ENCODE assay signal across 2 cellular contexts in the genomic region with DNA sequence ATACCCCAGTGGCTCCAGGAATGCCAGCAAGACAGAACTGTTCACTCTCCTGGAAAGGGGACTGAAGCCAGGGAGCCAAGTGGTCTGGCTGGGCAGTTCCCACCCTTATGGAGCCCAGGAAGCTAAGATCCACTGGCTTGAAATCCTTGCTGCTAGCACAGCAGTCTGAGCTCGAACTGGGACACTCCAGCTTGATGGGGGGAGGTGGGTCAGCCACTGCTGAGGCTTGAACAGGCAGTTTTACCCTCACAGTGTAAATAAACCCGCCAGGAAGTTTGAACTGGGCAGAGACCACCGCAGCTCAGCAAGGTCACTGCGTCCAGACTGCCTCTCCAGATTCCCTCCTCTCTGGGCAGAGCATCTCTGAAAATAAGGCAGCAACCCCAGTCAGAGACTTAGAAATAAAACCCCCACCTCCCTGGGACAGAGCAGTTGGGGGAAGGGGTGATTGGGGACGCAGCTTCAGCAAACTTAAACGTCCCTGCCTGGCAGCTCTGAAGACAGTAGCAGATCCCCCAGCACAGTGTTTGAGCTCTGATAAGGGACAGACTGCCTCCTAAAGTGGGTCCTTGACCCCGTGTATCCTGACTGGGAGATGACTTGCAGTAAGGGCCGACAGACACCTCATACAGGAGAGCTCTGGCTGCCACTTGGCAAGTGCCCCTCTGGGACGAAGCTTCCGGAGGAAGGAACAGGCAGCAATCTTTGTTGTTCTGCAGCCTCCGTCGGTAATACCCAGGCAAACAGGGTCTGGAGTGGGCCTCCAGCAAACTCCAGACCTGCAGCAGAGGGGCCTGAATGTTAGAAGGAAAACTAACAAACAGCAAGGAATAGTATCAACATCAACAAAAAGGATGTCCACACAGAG.
TF ChIP-seq lines count a peak whose summit lies in the region.

No MANE protein-coding gene starts in this region.

TF ChIP-seq in HepG2, 621 proteins besides CTCF, POLR2A, EP300 and RAD21:
- TF ChIP-seq JUN (CRISPR knock-in tag; IDR thresholded peaks at IDR 0.05), result no peak
- TF ChIP-seq, protein P1, sequence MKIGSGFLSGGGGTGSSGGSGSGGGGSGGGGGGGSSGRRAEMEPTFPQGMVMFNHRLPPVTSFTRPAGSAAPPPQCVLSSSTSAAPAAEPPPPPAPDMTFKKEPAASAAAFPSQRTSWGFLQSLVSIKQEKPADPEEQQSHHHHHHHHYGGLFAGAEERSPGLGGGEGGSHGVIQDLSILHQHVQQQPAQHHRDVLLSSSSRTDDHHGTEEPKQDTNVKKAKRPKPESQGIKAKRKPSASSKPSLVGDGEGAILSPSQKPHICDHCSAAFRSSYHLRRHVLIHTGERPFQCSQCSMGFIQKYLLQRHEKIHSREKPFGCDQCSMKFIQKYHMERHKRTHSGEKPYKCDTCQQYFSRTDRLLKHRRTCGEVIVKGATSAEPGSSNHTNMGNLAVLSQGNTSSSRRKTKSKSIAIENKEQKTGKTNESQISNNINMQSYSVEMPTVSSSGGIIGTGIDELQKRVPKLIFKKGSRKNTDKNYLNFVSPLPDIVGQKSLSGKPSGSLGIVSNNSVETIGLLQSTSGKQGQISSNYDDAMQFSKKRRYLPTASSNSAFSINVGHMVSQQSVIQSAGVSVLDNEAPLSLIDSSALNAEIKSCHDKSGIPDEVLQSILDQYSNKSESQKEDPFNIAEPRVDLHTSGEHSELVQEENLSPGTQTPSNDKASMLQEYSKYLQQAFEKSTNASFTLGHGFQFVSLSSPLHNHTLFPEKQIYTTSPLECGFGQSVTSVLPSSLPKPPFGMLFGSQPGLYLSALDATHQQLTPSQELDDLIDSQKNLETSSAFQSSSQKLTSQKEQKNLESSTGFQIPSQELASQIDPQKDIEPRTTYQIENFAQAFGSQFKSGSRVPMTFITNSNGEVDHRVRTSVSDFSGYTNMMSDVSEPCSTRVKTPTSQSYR (CRISPR knock-in tag; IDR thresholded peaks at IDR 0.05; ENCODE audit: borderline replicate concordance), result peak; percentile 73; the same call in 1 of the 2 replicates
- TF ChIP-seq, protein P2, sequence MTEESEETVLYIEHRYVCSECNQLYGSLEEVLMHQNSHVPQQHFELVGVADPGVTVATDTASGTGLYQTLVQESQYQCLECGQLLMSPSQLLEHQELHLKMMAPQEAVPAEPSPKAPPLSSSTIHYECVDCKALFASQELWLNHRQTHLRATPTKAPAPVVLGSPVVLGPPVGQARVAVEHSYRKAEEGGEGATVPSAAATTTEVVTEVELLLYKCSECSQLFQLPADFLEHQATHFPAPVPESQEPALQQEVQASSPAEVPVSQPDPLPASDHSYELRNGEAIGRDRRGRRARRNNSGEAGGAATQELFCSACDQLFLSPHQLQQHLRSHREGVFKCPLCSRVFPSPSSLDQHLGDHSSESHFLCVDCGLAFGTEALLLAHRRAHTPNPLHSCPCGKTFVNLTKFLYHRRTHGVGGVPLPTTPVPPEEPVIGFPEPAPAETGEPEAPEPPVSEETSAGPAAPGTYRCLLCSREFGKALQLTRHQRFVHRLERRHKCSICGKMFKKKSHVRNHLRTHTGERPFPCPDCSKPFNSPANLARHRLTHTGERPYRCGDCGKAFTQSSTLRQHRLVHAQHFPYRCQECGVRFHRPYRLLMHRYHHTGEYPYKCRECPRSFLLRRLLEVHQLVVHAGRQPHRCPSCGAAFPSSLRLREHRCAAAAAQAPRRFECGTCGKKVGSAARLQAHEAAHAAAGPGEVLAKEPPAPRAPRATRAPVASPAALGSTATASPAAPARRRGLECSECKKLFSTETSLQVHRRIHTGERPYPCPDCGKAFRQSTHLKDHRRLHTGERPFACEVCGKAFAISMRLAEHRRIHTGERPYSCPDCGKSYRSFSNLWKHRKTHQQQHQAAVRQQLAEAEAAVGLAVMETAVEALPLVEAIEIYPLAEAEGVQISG (CRISPR knock-in tag; IDR thresholded peaks at IDR 0.05), result 0 out of 2 replicates have a peak, but pooled peaks have one; percentile 6
- no peak for TF ChIP-seq SETDB1 (CRISPR knock-in tag; IDR thresholded peaks at IDR 0.05; ENCODE audit: borderline replicate concordance)
- TF ChIP-seq ZBTB7B (CRISPR knock-in tag; IDR thresholded peaks at IDR 0.05), result 0 out of 2 replicates have a peak, but pooled peaks have one; percentile 26
- no peak for TF ChIP-seq CC2D1A (CRISPR knock-in tag; IDR thresholded peaks at IDR 0.05)

TF ChIP-seq in K562, 482 proteins besides CTCF, POLR2A, EP300 and RAD21:
- peak; percentile 22; the same call in 1 of the 2 replicates for TF ChIP-seq TCF3 (CRISPR knock-in tag; IDR thresholded peaks at IDR 0.05)
- TF ChIP-seq, protein P3, sequence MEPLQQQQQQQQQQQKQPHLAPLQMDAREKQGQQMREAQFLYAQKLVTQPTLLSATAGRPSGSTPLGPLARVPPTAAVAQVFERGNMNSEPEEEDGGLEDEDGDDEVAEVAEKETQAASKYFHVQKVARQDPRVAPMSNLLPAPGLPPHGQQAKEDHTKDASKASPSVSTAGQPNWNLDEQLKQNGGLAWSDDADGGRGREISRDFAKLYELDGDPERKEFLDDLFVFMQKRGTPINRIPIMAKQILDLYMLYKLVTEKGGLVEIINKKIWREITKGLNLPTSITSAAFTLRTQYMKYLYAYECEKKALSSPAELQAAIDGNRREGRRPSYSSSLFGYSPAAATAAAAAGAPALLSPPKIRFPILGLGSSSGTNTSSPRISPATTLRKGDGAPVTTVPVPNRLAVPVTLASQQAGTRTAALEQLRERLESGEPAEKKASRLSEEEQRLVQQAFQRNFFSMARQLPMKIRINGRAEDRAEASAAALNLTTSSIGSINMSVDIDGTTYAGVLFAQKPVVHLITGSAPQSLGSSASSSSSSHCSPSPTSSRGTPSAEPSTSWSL (CRISPR knock-in tag; IDR thresholded peaks at IDR 0.05; ENCODE audit: borderline replicate concordance), result no peak
